Comparison of ENCODE assay signal across 8 cellular contexts in genomic region chr11:78079232-78080083, GRCh38. TPM values are rescaled to one million over a fixed set of nuclear protein-coding genes. Genes with fewer than 3 reads are reported as not detected.
DNase-seq lines count a peak whose midpoint lies in the region; ATAC-seq and TF ChIP-seq lines count a peak whose summit lies in the region.

Gene NDUFC2 (minus strand): TSS chr11:78079862. CDS start chr11:78079744, 118 bp downstream.

- no peak within 1 kb of the TSS for H2AK5ac ChIP-seq in neuronal stem cell (ENCODE audit: low read depth, low read length)

- intact Hi-C loops in activated naive CD4-positive, alpha-beta T cell treated with anti-CD3 and anti-CD28 coated beads for 36 hours (cut with micrococcal nuclease) = loop anchor here (1.0 to 5.0 kb wide), 7 partner anchors 15 to 483 kb away; partner anchors contain the start of genes AAMDC, ALG8 and INTS4

- H4K8ac ChIP-seq in neuronal stem cell (ENCODE audit: low read depth, low read length) = no peak within 1 kb of the TSS

- H3K79me1 ChIP-seq in neuronal stem cell (ENCODE audit: low read depth, low read length) = peaks cover 5% of the 10 kb centered on the region

- no peak for TF ChIP-seq EP300 in gastroesophageal sphincter (IDR thresholded peaks at IDR 0.05)

- H3K4me2 ChIP-seq in neuronal stem cell (ENCODE audit: insufficient read depth, low read length, poor library complexity, severe bottlenecking) = peak within 1 kb of the TSS; percentile 72

- H2BK15ac ChIP-seq in neuronal stem cell (ENCODE audit: low read length) = no peak within 1 kb of the TSS

- H4K91ac ChIP-seq in neuronal stem cell (ENCODE audit: low read depth, low read length, poor library complexity) = peak within 1 kb of the TSS; percentile 19

- ATAC-seq in gastroesophageal sphincter = peak; percentile 94

- peak in 1 of 4 experiments; percentile 39 for TF ChIP-seq CTCF in gastroesophageal sphincter (IDR thresholded peaks at IDR 0.05)

- no peak within 1 kb of the TSS for H2BK12ac ChIP-seq in neuronal stem cell (ENCODE audit: low read length)

- H3K4me1 Mint-ChIP-seq in activated naive CD4-positive, alpha-beta T cell treated with anti-CD3 and anti-CD28 coated beads for 36 hours (ENCODE audit: low read depth) = peaks cover 45% of the 10 kb centered on the region

- peak within 1 kb of the TSS; percentile 54 to 90 (median 88) for H3K27ac ChIP-seq in gastroesophageal sphincter
- H3K27ac ChIP-seq in neuronal stem cell (replicated peaks; ENCODE audit: low read length) = peak within 1 kb of the TSS; percentile 46
- H3K27ac ChIP-seq in subcutaneous abdominal adipose tissue (ENCODE audit: low read depth, low read length) = peak within 1 kb of the TSS; percentile 94

- H3K4me1 ChIP-seq in gastroesophageal sphincter (peaks cover 11 to 49% (median 27%) of the 10 kb centered on the region in 3 donors), neuronal stem cell (ENCODE audit: control insufficient read depth in 2 of 2, insufficient read depth in 1 of 2, low read depth in 1 of 2, low read length in 2 of 2) (peaks cover 3 to 11% of the 10 kb centered on the region in 2 donors), subcutaneous abdominal adipose tissue (ENCODE audit: control insufficient read depth in 5 of 5, insufficient read depth in 5 of 5, low read length in 5 of 5) (peaks cover 9 to 49% (median 43%) of the 10 kb centered on the region in 5 donors)

- H3K4me3 Mint-ChIP-seq in activated naive CD4-positive, alpha-beta T cell treated with anti-CD3 and anti-CD28 coated beads for 36 hours = peak within 1 kb of the TSS; percentile 92

- peak within 1 kb of the TSS; percentile 93 for H2AFZ ChIP-seq in neuronal stem cell (ENCODE audit: low read length)

- peak within 1 kb of the TSS; percentile 45 for H2BK5ac ChIP-seq in neuronal stem cell (ENCODE audit: low read length)

- peak; percentile 50 to 66 for TF ChIP-seq POLR2A in gastroesophageal sphincter (IDR thresholded peaks at IDR 0.05)

- H3K9ac ChIP-seq in neuronal stem cell (ENCODE audit: low read depth, low read length, poor library complexity) = peak within 1 kb of the TSS; percentile 52
- peak within 1 kb of the TSS; percentile 79 to 98 (median 92) for H3K9ac ChIP-seq in subcutaneous abdominal adipose tissue (ENCODE audit: low read length in 5 of 5)

- no peak within 1 kb of the TSS for H2BK120ac ChIP-seq in neuronal stem cell (ENCODE audit: low read depth, low read length)

- CTCF ChIA-PET in activated naive CD4-positive, alpha-beta T cell treated with anti-CD3 and anti-CD28 coated beads for 36 hours (lab: Charles Lee) = interaction anchor here (0.7 to 1.7 kb wide), 4 partner anchors 70 to 485 kb away, joined by 3 to 5 read pairs (median 4); partner anchors contain the start of gene INTS4

- DNase-seq in ELF-1 (ENCODE audit: low read depth, low spot score) (peak; percentile 82), GOT3 (lab: John Stamatoyannopoulos, UW) (peak; percentile 6), LoVo (ENCODE audit: low spot score) (peak; percentile 82), SK-MEL-5 (ENCODE audit: low read depth, low spot score) (peak; percentile 68), neuronal stem cell (ENCODE audit: low spot score) (peak; percentile 64)
- DNase-seq in activated naive CD4-positive, alpha-beta T cell treated with anti-CD3 and anti-CD28 coated beads for 36 hours = peak; percentile 75

- peak within 1 kb of the TSS; percentile 75 to 94 for H3K4me3 ChIP-seq in gastroesophageal sphincter
- H3K4me3 ChIP-seq in neuronal stem cell (ENCODE audit: low read length in 2 of 2) = peak within 1 kb of the TSS; percentile 91 to 93
- peak within 1 kb of the TSS; percentile 67 to 98 (median 88) for H3K4me3 ChIP-seq in subcutaneous abdominal adipose tissue (ENCODE audit: low read depth in 1 of 5, low read length in 5 of 5)

- no peak within 1 kb of the TSS for H3K4ac ChIP-seq in neuronal stem cell (ENCODE audit: low read length)

- H3K27me3 ChIP-seq in gastroesophageal sphincter (no peaks in the 10 kb centered on the region), neuronal stem cell (ENCODE audit: control insufficient read depth in 3 of 3, insufficient read depth in 3 of 3, low read depth in 1 of 3, low read length in 3 of 3) (no peaks in the 10 kb centered on the region), subcutaneous abdominal adipose tissue (ENCODE audit: control insufficient read depth in 5 of 5, insufficient read depth in 4 of 5, low read length in 5 of 5) (no peaks in the 10 kb centered on the region)

- peak within 1 kb of the TSS; percentile 97 for H3K23ac ChIP-seq in neuronal stem cell (ENCODE audit: low read depth, low read length, poor library complexity)

- H3K36me3 Mint-ChIP-seq in activated naive CD4-positive, alpha-beta T cell treated with anti-CD3 and anti-CD28 coated beads for 36 hours (ENCODE audit: low read depth) = peaks cover 3% of the 10 kb centered on the region

- H3K36me3 ChIP-seq in gastroesophageal sphincter (no peaks in the 10 kb centered on the region), neuronal stem cell (replicated peaks in 1 of 2; ENCODE audit: control insufficient read depth in 2 of 2, insufficient read depth in 2 of 2, low read length in 2 of 2) (peaks cover 4 to 32% of the 10 kb centered on the region in 2 donors), subcutaneous abdominal adipose tissue (ENCODE audit: control insufficient read depth in 5 of 5, insufficient read depth in 5 of 5, low read length in 5 of 5) (no peaks in the 10 kb centered on the region)

- 0 to 1% methylated on average over 13 to 15 of the region's 68 CpGs for WGBS in gastroesophageal sphincter (ENCODE audit: low coverage in 1 of 2), 2 donors
- WGBS in neuronal stem cell (ENCODE audit: extremely low coverage in 2 of 2, insufficient read length in 2 of 2, insufficient replicate concordance in 1 of 2), 2 donors = no CpG with 5 or more reads among the region's 68 CpGs

- peak within 1 kb of the TSS; percentile 94 for H3K18ac ChIP-seq in neuronal stem cell (ENCODE audit: low read length)

- H3K27ac Mint-ChIP-seq in activated naive CD4-positive, alpha-beta T cell treated with anti-CD3 and anti-CD28 coated beads for 36 hours = peak within 1 kb of the TSS; percentile 86

- H3K27me3 Mint-ChIP-seq in activated naive CD4-positive, alpha-beta T cell treated with anti-CD3 and anti-CD28 coated beads for 36 hours (ENCODE audit: low read depth) = no peaks in the 10 kb centered on the region

- no peaks in the 10 kb centered on the region for H3K9me3 Mint-ChIP-seq in activated naive CD4-positive, alpha-beta T cell treated with anti-CD3 and anti-CD28 coated beads for 36 hours

- no peaks in the 10 kb centered on the region for H3K9me3 ChIP-seq in gastroesophageal sphincter
- no peaks in the 10 kb centered on the region for H3K9me3 ChIP-seq in neuronal stem cell (replicated peaks in 1 of 2; ENCODE audit: control insufficient read depth in 2 of 2, insufficient read depth in 1 of 2, low read depth in 1 of 2, low read length in 2 of 2)
- H3K9me3 ChIP-seq in subcutaneous abdominal adipose tissue (ENCODE audit: control insufficient read depth in 5 of 5, low read length in 5 of 5) = no peaks in the 10 kb centered on the region

- H3K14ac ChIP-seq in neuronal stem cell (ENCODE audit: low read length) = peak within 1 kb of the TSS; percentile 0

- in situ Hi-C loops in SK-MEL-5 (cut with HindIII; ENCODE audit: low pct_unique_long_range_greater_than_20kb, low sequenced_read_pairs) = no loop called here

RNA-seq across cellular contexts. Expression of gene NDUFC2, which starts in this region (rescaled TPM):
- 182 and 191 TPM in 2 replicates for total RNA-seq in SK-MEL-5 (2014; rRNA removed; shearing (Covaris generic))
- 165 and 327 TPM in 2 replicates for polyA plus RNA-seq in SK-MEL-5 (2015; cell fraction: cytosol; rRNA removed)
- polyA plus RNA-seq in SK-MEL-5 (2015; cell fraction: nucleus; rRNA removed) = 12.9 and 18.7 TPM in 2 replicates
- 100 to 1,000 TPM; 180 to 183 TPM for total RNA-seq in activated naive CD4-positive, alpha-beta T cell treated with anti-CD3 and anti-CD28 coated beads for 36 hours
- total RNA-seq in gastroesophageal sphincter = 100 to 1,000 TPM in 1 of 4 donors, 10 to 100 TPM in 3; 67.8 to 102 (median 79.6) TPM
- 290 TPM for polyA plus RNA-seq in neuronal stem cell (2013, experiment 1 of 2)
- polyA plus RNA-seq in neuronal stem cell (2013, experiment 2 of 2) = 288 TPM

Comparison
In these comparisons a context has a peak if more than half of its experiments do, and no peak if none do; other contexts are left out.
1. Peak in every context shown above with its lines: DNase-seq, ATAC-seq, H3K4me3 ChIP-seq and H3K27ac ChIP-seq.
2. DNase-seq: peak in every context shown above with its lines; median percentile 82 in ELF-1; 82 in LoVo; 75 in activated naive CD4-positive, alpha-beta T cell treated with anti-CD3 and anti-CD28 coated beads for 36 hours; 68 in SK-MEL-5; 64 in neuronal stem cell; 6 in GOT3.